In the genomic region with DNA sequence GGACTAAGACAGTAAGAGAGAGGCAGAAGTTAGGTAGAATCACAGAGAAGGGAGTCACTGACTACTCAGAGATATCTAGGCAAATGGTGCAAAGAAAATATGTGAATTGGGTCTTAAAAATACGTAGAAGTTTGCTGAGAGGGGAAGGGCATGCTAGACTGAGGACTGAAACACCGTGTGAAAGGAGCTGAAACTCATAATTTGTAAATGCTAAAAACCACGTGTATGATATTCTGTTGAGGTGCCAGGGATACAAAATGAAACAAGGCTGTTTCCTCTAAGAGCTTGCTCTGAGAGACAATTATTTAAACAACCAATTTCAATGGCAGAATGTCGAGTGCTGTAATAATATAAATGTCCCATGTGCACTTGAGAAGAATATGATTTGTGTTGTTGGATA, we compare ENCODE assay signal across 1 cellular context.
TF ChIP-seq lines count a peak whose summit lies in the region.

No MANE protein-coding gene starts in this region.

TF ChIP-seq in GM23338, 12 proteins besides CTCF, POLR2A, EP300 and RAD21 (continued from another document):
- TF ChIP-seq, protein P1, sequence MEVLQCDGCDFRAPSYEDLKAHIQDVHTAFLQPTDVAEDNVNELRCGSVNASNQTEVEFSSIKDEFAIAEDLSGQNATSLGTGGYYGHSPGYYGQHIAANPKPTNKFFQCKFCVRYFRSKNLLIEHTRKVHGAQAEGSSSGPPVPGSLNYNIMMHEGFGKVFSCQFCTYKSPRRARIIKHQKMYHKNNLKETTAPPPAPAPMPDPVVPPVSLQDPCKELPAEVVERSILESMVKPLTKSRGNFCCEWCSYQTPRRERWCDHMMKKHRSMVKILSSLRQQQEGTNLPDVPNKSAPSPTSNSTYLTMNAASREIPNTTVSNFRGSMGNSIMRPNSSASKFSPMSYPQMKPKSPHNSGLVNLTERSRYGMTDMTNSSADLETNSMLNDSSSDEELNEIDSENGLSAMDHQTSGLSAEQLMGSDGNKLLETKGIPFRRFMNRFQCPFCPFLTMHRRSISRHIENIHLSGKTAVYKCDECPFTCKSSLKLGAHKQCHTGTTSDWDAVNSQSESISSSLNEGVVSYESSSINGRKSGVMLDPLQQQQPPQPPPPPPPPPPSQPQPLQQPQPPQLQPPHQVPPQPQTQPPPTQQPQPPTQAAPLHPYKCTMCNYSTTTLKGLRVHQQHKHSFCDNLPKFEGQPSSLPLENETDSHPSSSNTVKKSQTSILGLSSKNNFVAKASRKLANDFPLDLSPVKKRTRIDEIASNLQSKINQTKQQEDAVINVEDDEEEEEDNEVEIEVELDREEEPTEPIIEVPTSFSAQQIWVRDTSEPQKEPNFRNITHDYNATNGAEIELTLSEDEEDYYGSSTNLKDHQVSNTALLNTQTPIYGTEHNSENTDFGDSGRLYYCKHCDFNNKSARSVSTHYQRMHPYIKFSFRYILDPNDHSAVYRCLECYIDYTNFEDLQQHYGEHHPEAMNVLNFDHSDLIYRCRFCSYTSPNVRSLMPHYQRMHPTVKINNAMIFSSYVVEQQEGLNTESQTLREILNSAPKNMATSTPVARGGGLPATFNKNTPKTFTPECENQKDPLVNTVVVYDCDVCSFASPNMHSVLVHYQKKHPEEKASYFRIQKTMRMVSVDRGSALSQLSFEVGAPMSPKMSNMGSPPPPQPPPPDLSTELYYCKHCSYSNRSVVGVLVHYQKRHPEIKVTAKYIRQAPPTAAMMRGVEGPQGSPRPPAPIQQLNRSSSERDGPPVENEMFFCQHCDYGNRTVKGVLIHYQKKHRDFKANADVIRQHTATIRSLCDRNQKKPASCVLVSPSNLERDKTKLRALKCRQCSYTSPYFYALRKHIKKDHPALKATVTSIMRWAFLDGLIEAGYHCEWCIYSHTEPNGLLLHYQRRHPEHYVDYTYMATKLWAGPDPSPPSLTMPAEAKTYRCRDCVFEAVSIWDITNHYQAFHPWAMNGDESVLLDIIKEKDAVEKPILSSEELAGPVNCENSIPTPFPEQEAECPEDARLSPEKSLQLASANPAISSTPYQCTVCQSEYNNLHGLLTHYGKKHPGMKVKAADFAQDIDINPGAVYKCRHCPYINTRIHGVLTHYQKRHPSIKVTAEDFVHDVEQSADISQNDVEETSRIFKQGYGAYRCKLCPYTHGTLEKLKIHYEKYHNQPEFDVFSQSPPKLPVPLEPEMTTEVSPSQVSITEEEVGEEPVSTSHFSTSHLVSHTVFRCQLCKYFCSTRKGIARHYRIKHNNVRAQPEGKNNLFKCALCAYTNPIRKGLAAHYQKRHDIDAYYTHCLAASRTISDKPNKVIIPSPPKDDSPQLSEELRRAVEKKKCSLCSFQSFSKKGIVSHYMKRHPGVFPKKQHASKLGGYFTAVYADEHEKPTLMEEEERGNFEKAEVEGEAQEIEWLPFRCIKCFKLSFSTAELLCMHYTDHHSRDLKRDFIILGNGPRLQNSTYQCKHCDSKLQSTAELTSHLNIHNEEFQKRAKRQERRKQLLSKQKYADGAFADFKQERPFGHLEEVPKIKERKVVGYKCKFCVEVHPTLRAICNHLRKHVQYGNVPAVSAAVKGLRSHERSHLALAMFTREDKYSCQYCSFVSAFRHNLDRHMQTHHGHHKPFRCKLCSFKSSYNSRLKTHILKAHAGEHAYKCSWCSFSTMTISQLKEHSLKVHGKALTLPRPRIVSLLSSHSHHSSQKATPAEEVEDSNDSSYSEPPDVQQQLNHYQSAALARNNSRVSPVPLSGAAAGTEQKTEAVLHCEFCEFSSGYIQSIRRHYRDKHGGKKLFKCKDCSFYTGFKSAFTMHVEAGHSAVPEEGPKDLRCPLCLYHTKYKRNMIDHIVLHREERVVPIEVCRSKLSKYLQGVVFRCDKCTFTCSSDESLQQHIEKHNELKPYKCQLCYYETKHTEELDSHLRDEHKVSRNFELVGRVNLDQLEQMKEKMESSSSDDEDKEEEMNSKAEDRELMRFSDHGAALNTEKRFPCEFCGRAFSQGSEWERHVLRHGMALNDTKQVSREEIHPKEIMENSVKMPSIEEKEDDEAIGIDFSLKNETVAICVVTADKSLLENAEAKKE (CRISPR knock-in tag; IDR thresholded peaks at IDR 0.05), result no peak
- TF ChIP-seq POLR2AphosphoS5 (IDR thresholded peaks at IDR 0.05; ENCODE audit: low read depth), result no peak
- TF ChIP-seq EZH2 (IDR thresholded peaks at IDR 0.05; ENCODE audit: low read depth, unreplicated experiment), result no peak
- TF ChIP-seq JUNB (IDR thresholded peaks at IDR 0.05; ENCODE audit: unreplicated experiment), result no peak
- TF ChIP-seq EZH2phosphoT487 (IDR thresholded peaks at IDR 0.05; ENCODE audit: unreplicated experiment), result no peak
- no peak for TF ChIP-seq ZNF331 (CRISPR knock-in tag; IDR thresholded peaks at IDR 0.05; ENCODE audit: low read depth)
